ENCODE assay signal across 1 cellular context in genomic region chr19:3970313-3970807, GRCh38.
TF ChIP-seq lines count a peak whose summit lies in the region.

No MANE protein-coding gene starts in this region.

TF ChIP-seq in HEK293, 187 proteins besides CTCF, POLR2A, EP300 and RAD21 (continued from another document and continues in another):
- TF ChIP-seq PATZ1 (tag by site-specific recombination; IDR thresholded peaks at IDR 0.05) = peak; percentile 64; the same call in 1 of the 2 replicates
- TF ChIP-seq ZNF2 (tag by site-specific recombination; IDR thresholded peaks at IDR 0.05) = no peak
- TF ChIP-seq SP2 (tag by site-specific recombination; IDR thresholded peaks at IDR 0.05) = peak; percentile 34
- TF ChIP-seq GLIS1 (tag by site-specific recombination; IDR thresholded peaks at IDR 0.05) = no peak
- no peak for TF ChIP-seq ZNF112 (tag by site-specific recombination; IDR thresholded peaks at IDR 0.05)
- no peak for TF ChIP-seq ZNF558 (tag by site-specific recombination; IDR thresholded peaks at IDR 0.05)
- TF ChIP-seq GLI4 (tag by site-specific recombination; IDR thresholded peaks at IDR 0.05) = no peak
- no peak for TF ChIP-seq IKZF3 (tag by site-specific recombination; IDR thresholded peaks at IDR 0.05)
- no peak for TF ChIP-seq ZNF155 (tag by site-specific recombination; IDR thresholded peaks at IDR 0.05)
- TF ChIP-seq KLF9 (tag by site-specific recombination; IDR thresholded peaks at IDR 0.05; ENCODE audit: low read depth) = peak; percentile 54; the same call in 1 of the 2 replicates
- peak; percentile 81; the same call in 1 of the 2 replicates for TF ChIP-seq ZBTB6 (tag by site-specific recombination; IDR thresholded peaks at IDR 0.05)
- no peak for TF ChIP-seq ZNF248 (tag by site-specific recombination; IDR thresholded peaks at IDR 0.05)
- no peak for TF ChIP-seq ZNF514 (tag by site-specific recombination; IDR thresholded peaks at IDR 0.05)
- TF ChIP-seq KLF10 (tag by site-specific recombination; IDR thresholded peaks at IDR 0.05) = no peak
- TF ChIP-seq SETDB1 (IDR thresholded peaks at IDR 0.05; ENCODE audit: insufficient read length, low read length) = no peak
- TF ChIP-seq ZBTB17 (tag by site-specific recombination; IDR thresholded peaks at IDR 0.05) = peak; percentile 11; the same call in 1 of the 2 replicates
- TF ChIP-seq REST (tag by site-specific recombination; IDR thresholded peaks at IDR 0.05) = no peak
- no peak for TF ChIP-seq ZFP37 (tag by site-specific recombination; IDR thresholded peaks at IDR 0.05)
- 0 out of 2 replicates have a peak, but pooled peaks have one; percentile 34 for TF ChIP-seq OVOL3 (tag by site-specific recombination; IDR thresholded peaks at IDR 0.05)
- no peak for TF ChIP-seq ZNF843 (tag by site-specific recombination; IDR thresholded peaks at IDR 0.05)
- no peak for TF ChIP-seq TCF7L2 (IDR thresholded peaks at IDR 0.05; ENCODE audit: borderline replicate concordance, low read depth, low read length)
- TF ChIP-seq ZNF692 (tag by site-specific recombination; IDR thresholded peaks at IDR 0.05) = no peak
- no peak for TF ChIP-seq TSHZ1 (tag by site-specific recombination; IDR thresholded peaks at IDR 0.05; ENCODE audit: borderline replicate concordance)
- no peak for TF ChIP-seq ZBTB21 (tag by site-specific recombination; IDR thresholded peaks at IDR 0.05)
- peak; percentile 36 for TF ChIP-seq ZNF335 (tag by site-specific recombination; conservative IDR thresholded peaks at IDR 0.05)
- no peak for TF ChIP-seq ZNF132 (tag by site-specific recombination; IDR thresholded peaks at IDR 0.05; ENCODE audit: borderline replicate concordance)
- no peak for TF ChIP-seq PRDM4 (tag by site-specific recombination; IDR thresholded peaks at IDR 0.05)
- no peak for TF ChIP-seq ZSCAN18 (tag by site-specific recombination; IDR thresholded peaks at IDR 0.05)
- TF ChIP-seq ZNF341 (tag by site-specific recombination; IDR thresholded peaks at IDR 0.05; ENCODE audit: low read depth) = no peak
- no peak for TF ChIP-seq ZNF280C (tag by site-specific recombination; IDR thresholded peaks at IDR 0.05)
- no peak for TF ChIP-seq ZSCAN4 (tag by site-specific recombination; IDR thresholded peaks at IDR 0.05)
- TF ChIP-seq ZSCAN5A (tag by site-specific recombination; IDR thresholded peaks at IDR 0.05) = no peak
- no peak for TF ChIP-seq ZFP69B (tag by site-specific recombination; IDR thresholded peaks at IDR 0.05)
- no peak for TF ChIP-seq BCL11A (tag by site-specific recombination; IDR thresholded peaks at IDR 0.05; ENCODE audit: low read depth)
- TF ChIP-seq ZNF501 (tag by site-specific recombination; IDR thresholded peaks at IDR 0.05) = no peak
- no peak for TF ChIP-seq ZSCAN30 (tag by site-specific recombination; IDR thresholded peaks at IDR 0.05)
- no peak for TF ChIP-seq ZBTB20 (tag by site-specific recombination; IDR thresholded peaks at IDR 0.05)
